Comparison of ENCODE assay signal across 10 cellular contexts in the genomic region with DNA sequence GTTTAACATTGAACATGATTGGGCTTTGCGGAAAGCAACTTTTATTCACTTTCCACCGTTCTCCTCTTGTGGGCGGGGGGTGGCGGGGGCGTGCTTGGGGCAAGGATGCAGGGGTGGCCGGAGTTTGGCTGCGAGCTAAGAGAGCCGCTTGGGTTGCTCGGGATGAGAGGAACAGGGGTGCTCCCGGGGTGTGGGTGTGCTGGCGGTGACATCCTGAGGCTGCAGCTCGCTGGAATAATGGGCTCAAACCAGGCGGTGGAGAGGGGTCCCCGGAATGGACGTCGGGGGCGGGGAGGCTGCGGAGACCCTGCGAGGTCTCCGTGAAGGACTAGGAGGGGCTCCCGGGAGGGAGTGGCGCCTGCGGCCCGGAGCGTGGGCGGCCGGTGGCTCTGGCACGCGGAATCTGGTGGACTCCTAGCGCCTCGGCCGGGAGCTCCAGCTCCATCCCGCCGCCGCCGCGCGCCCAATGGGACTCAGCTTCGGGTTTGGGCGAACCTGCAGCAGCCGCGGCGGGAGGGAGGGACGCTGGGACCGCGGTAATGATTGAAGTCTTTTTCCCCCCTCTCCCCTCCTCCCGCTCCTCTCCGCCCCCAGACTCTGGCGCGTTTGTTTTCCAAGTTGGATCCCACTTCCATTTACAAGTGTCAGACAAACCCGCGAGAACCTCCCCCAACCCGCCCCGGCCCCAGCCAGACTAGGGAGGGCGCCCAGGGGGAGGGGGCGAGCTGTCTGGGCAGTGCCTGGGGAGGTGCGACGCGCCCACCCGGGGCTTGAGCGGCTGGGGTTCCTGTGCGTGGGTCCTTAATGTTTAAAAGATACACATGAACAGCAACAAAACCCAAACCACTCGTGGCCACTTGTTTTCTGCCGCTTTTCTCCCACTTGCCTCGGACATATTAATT. TPM values are rescaled to one million over a fixed set of nuclear protein-coding genes. Genes with fewer than 3 reads are reported as not detected.
DNase-seq lines count a peak whose midpoint lies in the region; ATAC-seq and TF ChIP-seq lines count a peak whose summit lies in the region.
"Had no signal": no experiment of that assay in that cellular context is flagged by ENCODE, and none has a peak within 500 bp of the region (broad histone marks: within the 10 kb centered on the region; RNA-seq: fewer than 3 reads in every experiment).

No MANE protein-coding gene starts in this region.

- peak overlapping the region; percentile 93 to 97 (median 93) for H3K4me3 Mint-ChIP-seq in brain
- no peak overlapping the region for H3K4me3 Mint-ChIP-seq in effector memory CD8-positive, alpha-beta T cell

- no peaks in the 10 kb centered on the region for H3K36me3 Mint-ChIP-seq in brain
- no peaks in the 10 kb centered on the region for H3K36me3 Mint-ChIP-seq in effector memory CD8-positive, alpha-beta T cell (ENCODE audit: insufficient read depth)

- peak overlapping the region; percentile 73 to 82 for H3K4me3 ChIP-seq in tibial artery

- H3K27me3 ChIP-seq in layer of hippocampus (ENCODE audit: control insufficient read depth, insufficient read depth, low read length) (peaks cover 6% of the 10 kb centered on the region), tibial artery (no peaks in the 10 kb centered on the region)

- H3K27ac ChIP-seq in layer of hippocampus (ENCODE audit: low read depth, low read length) = peak overlapping the region; percentile 30
- peak overlapping the region; percentile 89 for H3K27ac ChIP-seq in tibial artery
- H3K27ac ChIP-seq: epithelial cell of prostate had no signal

- peaks cover 40% of the 10 kb centered on the region for H3K27me3 Mint-ChIP-seq in brain
- H3K27me3 Mint-ChIP-seq in effector memory CD8-positive, alpha-beta T cell = peaks cover 20 to 36% of the 10 kb centered on the region in 2 donors

- TF ChIP-seq CTCF in brain (conservative IDR thresholded peaks at IDR 0.05) (no peak), tibial artery (IDR thresholded peaks at IDR 0.05) (no peak)

- peak overlapping the region; percentile 93 to 99 (median 97) for H3K27ac Mint-ChIP-seq in brain
- H3K27ac Mint-ChIP-seq in effector memory CD8-positive, alpha-beta T cell = no peak overlapping the region

- intact Hi-C loops in tibial artery (cut with DNase I; ENCODE audit: low total_unique reads) = loop anchor here (5.0 kb wide), 1 partner anchor 101 kb away; no protein-coding TSS in a partner anchor

- no peaks in the 10 kb centered on the region for H3K36me3 ChIP-seq in tibial artery

- peaks cover 0 to 39% (median 18%) of the 10 kb centered on the region in 4 donors for H3K4me1 ChIP-seq in tibial artery

- peaks cover 0 to 2% (median 0%) of the 10 kb centered on the region in 5 experiments for H3K9me3 Mint-ChIP-seq in brain
- H3K9me3 Mint-ChIP-seq in effector memory CD8-positive, alpha-beta T cell = peaks cover 0 to 5% of the 10 kb centered on the region in 2 donors

- DNase-seq in NCI-H1417 (lab: John Stamatoyannopoulos, UW) (peak; percentile 35 to 70 (median 65)), NCI-H1417 treated with DMSO at 0.1 percent for 48 hours (lab: John Stamatoyannopoulos, UW) (no peak), tibial artery (peak in 1 of 2 donors; percentile 71)
- no peak for DNase-seq in effector memory CD8-positive, alpha-beta T cell
- DNase-seq: activated CD4-positive, CD25-positive, alpha-beta regulatory T cell treated with anti-CD3 and anti-CD28 coated beads, Interleukin-2, amount 50 U/mL, for 72 hours had no signal

- no peak for ATAC-seq in effector memory CD8-positive, alpha-beta T cell (replicated peaks)
- no peak for ATAC-seq in GM18858 (IDR thresholded peaks at IDR 0.05; ENCODE audit: unreplicated experiment)
- ATAC-seq in GM18520 (IDR thresholded peaks at IDR 0.05; ENCODE audit: unreplicated experiment) = no peak

- peaks cover 63% of the 10 kb centered on the region for H3K4me1 Mint-ChIP-seq in brain
- no peaks in the 10 kb centered on the region for H3K4me1 Mint-ChIP-seq in effector memory CD8-positive, alpha-beta T cell (ENCODE audit: low read depth in 2 of 2)

- H3K9me3 ChIP-seq in tibial artery = no peaks in the 10 kb centered on the region

RNA-seq across cellular contexts. Expression of a gene that starts 2.0 kb away (rescaled TPM):
- polyA plus RNA-seq in brain (ENCODE audit: insufficient read depth, low read depth, low replicate concordance) = 0.85 TPM

Comparison
In these comparisons a context has a peak if more than half of its experiments do, and no peak if none do; other contexts are left out.
1. DNase-seq: peak in NCI-H1417 (3 of 3); none in NCI-H1417 treated with DMSO at 0.1 percent for 48 hours (single experiment) and effector memory CD8-positive, alpha-beta T cell (0 of 3).
2. H3K27ac Mint-ChIP-seq: peak in brain (5 of 5); none in effector memory CD8-positive, alpha-beta T cell (0 of 2).
3. H3K4me3 Mint-ChIP-seq: peak in brain (5 of 5); none in effector memory CD8-positive, alpha-beta T cell (0 of 2).